8 cellular contexts compared by ENCODE assay signal in the genomic region with DNA sequence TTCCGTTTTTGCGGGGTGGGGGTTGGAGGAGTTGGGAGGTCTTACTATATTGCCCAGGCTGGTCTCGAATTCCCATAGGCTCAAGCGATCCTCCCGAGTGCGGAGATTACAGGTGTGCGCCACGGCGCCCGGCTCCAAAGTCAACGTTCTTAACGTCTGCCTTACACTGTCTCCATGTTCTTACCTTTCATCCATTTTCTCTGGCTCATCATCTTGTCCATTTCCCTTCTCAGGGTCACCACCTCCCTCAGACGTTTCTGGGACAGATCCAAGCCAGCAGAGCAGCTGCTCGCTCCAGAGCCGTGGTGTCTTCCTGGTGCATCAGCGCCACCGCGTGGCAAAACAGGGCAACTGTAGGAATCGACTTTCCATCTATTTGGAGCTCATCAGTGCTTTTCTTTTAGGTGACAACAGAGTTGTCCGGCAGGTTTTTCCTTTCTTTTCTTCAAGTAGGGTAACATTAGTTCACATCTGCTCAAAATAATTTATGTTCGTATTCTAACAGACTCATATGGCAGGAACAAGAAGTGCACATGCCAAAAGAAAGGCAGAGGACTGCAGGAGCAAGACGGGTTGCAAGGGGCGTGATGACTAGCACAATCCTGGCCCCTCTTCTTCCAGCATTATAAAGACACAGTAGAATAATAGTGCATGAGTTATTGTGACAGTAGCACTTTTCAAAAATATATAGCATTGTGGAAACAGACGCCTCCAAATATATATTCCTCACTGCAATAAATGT.
DNase-seq lines count a peak whose midpoint lies in the region; ATAC-seq, FAIRE-seq and TF ChIP-seq lines count a peak whose summit lies in the region.

No MANE protein-coding gene starts in this region.

- H3K27ac ChIP-seq in HCT116 (ENCODE audit: low read depth, low read length) (no peak overlapping the region), SU-DHL-6 (ENCODE audit: low read depth, low read length) (no peak overlapping the region), cardiac muscle cell (no peak overlapping the region), pancreas (no peak overlapping the region), thyroid gland (no peak overlapping the region)

- H3K4me1 ChIP-seq in HCT116 (ENCODE audit: control insufficient read depth in 1 of 2, insufficient read depth in 2 of 2, low read length in 2 of 2) (peaks cover 0 to 5% of the 10 kb centered on the region in 2 experiments; a peak in 1 of 4 replicates), cardiac muscle cell (ENCODE audit: low read depth) (no peaks in the 10 kb centered on the region), pancreas (no peaks in the 10 kb centered on the region), thyroid gland (peaks cover 5 to 8% of the 10 kb centered on the region in 2 donors)

- TF ChIP-seq POLR2A in HCT116 (IDR thresholded peaks at IDR 0.05; ENCODE audit: borderline replicate concordance, extremely low read depth, insufficient read depth, insufficient read length) (no peak), thyroid gland (IDR thresholded peaks at IDR 0.05) (no peak)

- H3K4me3 Mint-ChIP-seq in activated naive CD8-positive, alpha-beta T cell treated with anti-CD3 and anti-CD28 coated beads, Interleukin-2, amount 10 ng/mL, durations not matched to agents 7 days and 5 days: peak overlapping the region; percentile 91

- POLR2A ChIA-PET in HCT116 (lab: Charles Lee): interaction anchor here (1.0 kb wide), 1 partner anchor 215 kb away, joined by 4 read pairs; no protein-coding TSS in a partner anchor
- POLR2A ChIA-PET in activated naive CD8-positive, alpha-beta T cell treated with anti-CD3 and anti-CD28 coated beads, Interleukin-2, amount 10 ng/mL, durations not matched to agents 7 days and 5 days (lab: Charles Lee): interaction anchor here (0.6 to 2.2 kb wide), 4 partner anchors 107 to 215 kb away, joined by 3 to 8 read pairs (median 4); no protein-coding TSS in a partner anchor

- no peaks in the 10 kb centered on the region for H3F3A ChIP-seq in SU-DHL-6 (ENCODE audit: insufficient read depth)

- DNase-seq in GM06990 (ENCODE audit: extremely low read depth, insufficient read length): peak; percentile 66
- peak; percentile 61 for DNase-seq in HCT116 (ENCODE audit: low read depth, low spot score)
- DNase-seq in MG63: peak; percentile 63
- DNase-seq in activated naive CD8-positive, alpha-beta T cell treated with anti-CD3 and anti-CD28 coated beads, Interleukin-2, amount 10 ng/mL, durations not matched to agents 7 days and 5 days: peak; percentile 84
- peak; percentile 82 to 84 for DNase-seq in cardiac muscle cell (ENCODE audit: low read depth in 1 of 2, low spot score in 1 of 2)
- DNase-seq in pancreas: peak; percentile 76 to 91 (median 86)
- peak; percentile 82 to 88 for DNase-seq in thyroid gland

- H3K27ac Mint-ChIP-seq in activated naive CD8-positive, alpha-beta T cell treated with anti-CD3 and anti-CD28 coated beads, Interleukin-2, amount 10 ng/mL, durations not matched to agents 7 days and 5 days: peak overlapping the region; percentile 39

- H3K9ac ChIP-seq in HCT116 (ENCODE audit: low read length) (no peak overlapping the region), SU-DHL-6 (ENCODE audit: low read length) (no peak overlapping the region)

- BruUV-seq in HCT116 (replicated peaks; lab: Mats Ljungman, UMichigan): no TSS peak

- H2AFZ ChIP-seq in HCT116 (ENCODE audit: low read depth, low read length, poor library complexity, severe bottlenecking): peak overlapping the region; percentile 3
- no peak overlapping the region for H2AFZ ChIP-seq in SU-DHL-6 (ENCODE audit: low read depth, low read length, severe bottlenecking)

- intact Hi-C loops in HCT116 (cut with micrococcal nuclease): loop anchor here (1.0 to 10.0 kb wide), 8 partner anchors 73 to 1560 kb away; no protein-coding TSS in a partner anchor
- intact Hi-C loops in pancreas (cut with DNase I): loop anchor here in 2 of 3 donors (5.0 to 10.0 kb wide), 2 partner anchors 212 to 220 kb away; no protein-coding TSS in a partner anchor
- intact Hi-C loops in thyroid gland (cut with DNase I): no loop called here

- TF ChIP-seq CTCF in GM06990 (IDR thresholded peaks at IDR 0.05; ENCODE audit: insufficient read depth, low read length, poor library complexity, severe bottlenecking): peak; percentile 88
- TF ChIP-seq CTCF in HCT116 (IDR thresholded peaks at IDR 0.05 in 2 of 3, conservative IDR thresholded peaks at IDR 0.05 in 1 of 3; ENCODE audit: borderline replicate concordance in 1 of 3, insufficient read depth in 1 of 3, low read depth in 2 of 3, low read length in 2 of 3): peak; percentile 82 to 97 (median 90)
- peak; percentile 83 for TF ChIP-seq CTCF in SU-DHL-6 (IDR thresholded peaks at IDR 0.05; ENCODE audit: insufficient read depth, low read length, poor library complexity, severe bottlenecking)
- TF ChIP-seq CTCF in cardiac muscle cell (IDR thresholded peaks at IDR 0.05; ENCODE audit: low read depth, low read length): peak; percentile 87
- TF ChIP-seq CTCF in pancreas (IDR thresholded peaks at IDR 0.05): peak; percentile 80 to 94 (median 88)
- TF ChIP-seq CTCF in thyroid gland (IDR thresholded peaks at IDR 0.05): peak; percentile 83 to 98 (median 90)

- peak; percentile 72 for FAIRE-seq in pancreas (lab: Jason Lieb, UNC)

- H3K9me2 ChIP-seq in HCT116 (ENCODE audit: insufficient read depth) (no peaks in the 10 kb centered on the region), SU-DHL-6 (replicated peaks; ENCODE audit: insufficient read depth, low read length) (no peaks in the 10 kb centered on the region)

- TF ChIP-seq RAD21 in HCT116 (IDR thresholded peaks at IDR 0.05; ENCODE audit: low read depth): peak; percentile 96

- H3K9me3 Mint-ChIP-seq in activated naive CD8-positive, alpha-beta T cell treated with anti-CD3 and anti-CD28 coated beads, Interleukin-2, amount 10 ng/mL, durations not matched to agents 7 days and 5 days: no peaks in the 10 kb centered on the region

- H3K4me3 ChIP-seq in GM06990 (replicated peaks; ENCODE audit: low read depth, low read length) (peak overlapping the region; percentile 58), HCT116 (replicated peaks in 1 of 2; ENCODE audit: low read depth in 1 of 2, low read length in 2 of 2) (no peak overlapping the region), MG63 (peak overlapping the region; percentile 25), SU-DHL-6 (ENCODE audit: insufficient read depth, low read length, poor library complexity, severe bottlenecking) (no peak overlapping the region), cardiac muscle cell (peak overlapping the region; percentile 29), pancreas (peak overlapping the region in 2 of 4 donors; percentile 3 to 28), thyroid gland (replicated peaks in 1 of 3) (peak overlapping the region in 1 of 3 donors; percentile 12)

- no peaks in the 10 kb centered on the region for H3K79me2 ChIP-seq in HCT116 (ENCODE audit: insufficient read depth, low read length)
- no peaks in the 10 kb centered on the region for H3K79me2 ChIP-seq in SU-DHL-6 (ENCODE audit: insufficient read depth, low read length)

- H3K9me3 ChIP-seq in HCT116 (ENCODE audit: control insufficient read depth in 1 of 2, insufficient read depth in 1 of 2, low read depth in 1 of 2, low read length in 2 of 2) (no peaks in the 10 kb centered on the region), MG63 (no peaks in the 10 kb centered on the region), SU-DHL-6 (ENCODE audit: insufficient read depth, low read length) (no peaks in the 10 kb centered on the region), cardiac muscle cell (ENCODE audit: low read depth) (no peaks in the 10 kb centered on the region), pancreas (no peaks in the 10 kb centered on the region), thyroid gland (no peaks in the 10 kb centered on the region)

- peaks cover 2% of the 10 kb centered on the region for H3K27me3 Mint-ChIP-seq in activated naive CD8-positive, alpha-beta T cell treated with anti-CD3 and anti-CD28 coated beads, Interleukin-2, amount 10 ng/mL, durations not matched to agents 7 days and 5 days

- WGBS in pancreas, 2 donors: 11% methylated on average over 24 of the region's 24 CpGs
- WGBS in thyroid gland, 2 donors: 13 to 14% methylated on average over 24 of the region's 24 CpGs

- ATAC-seq in HCT116 (peak; percentile 92), pancreas (peak; percentile 94 to 99 (median 98))
- ATAC-seq in activated naive CD8-positive, alpha-beta T cell treated with anti-CD3 and anti-CD28 coated beads, Interleukin-2, amount 10 ng/mL, durations not matched to agents 7 days and 5 days (ENCODE audit: low read depth): peak; percentile 85

- H3K4me1 Mint-ChIP-seq in activated naive CD8-positive, alpha-beta T cell treated with anti-CD3 and anti-CD28 coated beads, Interleukin-2, amount 10 ng/mL, durations not matched to agents 7 days and 5 days: peaks cover 5% of the 10 kb centered on the region

- RAD21 ChIA-PET in HCT116 (lab: Charles Lee; ENCODE audit: low non-redundant PET in 1 of 2, low total read pairs in 2 of 2, uncharacterized antibody in 2 of 2, unreplicated experiment in 2 of 2): interaction anchor here (0.5 to 1.9 kb wide), 10 partner anchors 23 to 1563 kb away, joined by 3 to 21 read pairs (median 8); no protein-coding TSS in a partner anchor

- H3K27me3 ChIP-seq in GM06990 (replicated peaks; ENCODE audit: control insufficient read depth, insufficient read depth, low read length) (no peaks in the 10 kb centered on the region), HCT116 (ENCODE audit: insufficient read depth, low read length) (no peaks in the 10 kb centered on the region), MG63 (no peaks in the 10 kb centered on the region), SU-DHL-6 (ENCODE audit: low read length) (no peaks in the 10 kb centered on the region), cardiac muscle cell (no peaks in the 10 kb centered on the region), pancreas (no peaks in the 10 kb centered on the region), thyroid gland (no peaks in the 10 kb centered on the region)

- no peaks in the 10 kb centered on the region for H3K36me3 Mint-ChIP-seq in activated naive CD8-positive, alpha-beta T cell treated with anti-CD3 and anti-CD28 coated beads, Interleukin-2, amount 10 ng/mL, durations not matched to agents 7 days and 5 days

- H4K20me1 ChIP-seq in HCT116 (ENCODE audit: insufficient read depth): no peaks in the 10 kb centered on the region
- H4K20me1 ChIP-seq in SU-DHL-6 (ENCODE audit: low read depth, low read length): no peaks in the 10 kb centered on the region

- CTCF ChIA-PET in HCT116 (lab: Charles Lee): interaction anchor here (0.6 to 9.2 kb wide), 31 partner anchors 9 to 1563 kb away, joined by 3 to 218 read pairs (median 4); partner anchors contain the start of gene ABCC4

- no peaks in the 10 kb centered on the region for H3K36me3 ChIP-seq in GM06990 (ENCODE audit: control insufficient read depth, insufficient read depth, low read length)
- no peaks in the 10 kb centered on the region for H3K36me3 ChIP-seq in HCT116 (ENCODE audit: control insufficient read depth in 1 of 2, insufficient read depth in 2 of 2, low read length in 2 of 2)
- H3K36me3 ChIP-seq in MG63: no peaks in the 10 kb centered on the region
- no peaks in the 10 kb centered on the region for H3K36me3 ChIP-seq in SU-DHL-6 (ENCODE audit: low read length)
- H3K36me3 ChIP-seq in cardiac muscle cell: no peaks in the 10 kb centered on the region
- H3K36me3 ChIP-seq in pancreas: no peaks in the 10 kb centered on the region
- no peaks in the 10 kb centered on the region for H3K36me3 ChIP-seq in thyroid gland

- peak overlapping the region; percentile 22 for H3K4me2 ChIP-seq in HCT116 (ENCODE audit: low read length)
- peak overlapping the region; percentile 12 for H3K4me2 ChIP-seq in SU-DHL-6 (ENCODE audit: low read depth, low read length, poor library complexity, severe bottlenecking)

Comparison
In these comparisons a context has a peak if more than half of its experiments do, and no peak if none do; other contexts are left out.
1. H3K4me3 ChIP-seq: peak in GM06990 (single experiment), MG63 (single experiment) and cardiac muscle cell (single experiment); none in HCT116 (0 of 2) and SU-DHL-6 (single experiment).
2. Peak in every context shown above with its lines, with median percentiles within 50 percentile points of each other: DNase-seq, CTCF ChIP-seq and ATAC-seq.